7 cellular contexts compared by ENCODE assay signal in genomic region chr18:5895886-5896740, GRCh38. TPM values are rescaled to one million over a fixed set of nuclear protein-coding genes. Genes with fewer than 3 reads are reported as not detected.
DNase-seq lines count a peak whose midpoint lies in the region; ATAC-seq and TF ChIP-seq lines count a peak whose summit lies in the region.

No MANE protein-coding gene starts in this region.

- peak overlapping the region; percentile 37 for H3K4me3 ChIP-seq in fibroblast of the aortic adventitia (ENCODE audit: low read depth, low read length)

- peak overlapping the region; percentile 98 for H3K4me3 Mint-ChIP-seq in neural crest cell

- peaks cover 24% of the 10 kb centered on the region for H3K36me3 Mint-ChIP-seq in neural crest cell (ENCODE audit: low read depth)

- H3K27me3 Mint-ChIP-seq in neural crest cell (ENCODE audit: low read depth), result no peaks in the 10 kb centered on the region

- ATAC-seq in GM18909 (IDR thresholded peaks at IDR 0.05; ENCODE audit: poor library complexity, unreplicated experiment) (peak; percentile 26), HG03457 (IDR thresholded peaks at IDR 0.05; ENCODE audit: unreplicated experiment) (no peak), HG02840 (IDR thresholded peaks at IDR 0.05; ENCODE audit: low FRiP score, unreplicated experiment) (no peak)

- H3K4me1 Mint-ChIP-seq in neural crest cell, result peaks cover 62% of the 10 kb centered on the region

- TF ChIP-seq CTCF in fibroblast of the aortic adventitia (IDR thresholded peaks at IDR 0.05; ENCODE audit: insufficient read depth, low read length) (no peak), neural crest cell (conservative IDR thresholded peaks at IDR 0.05) (no peak)

- H3K27ac Mint-ChIP-seq in neural crest cell (ENCODE audit: unreplicated experiment), result peak overlapping the region; percentile 99

- DNase-seq in NCI-H345 treated with DMSO at 0.1 percent for 48 hours (lab: John Stamatoyannopoulos, UW; ENCODE audit: unreplicated experiment), result peak; percentile 49
- DNase-seq in fibroblast of the aortic adventitia (ENCODE audit: low read depth), result no peak
- DNase-seq in neural crest cell (ENCODE audit: low read depth, low spot score), result peak; percentile 63
- DNase-seq in NCI-H2029 treated with DMSO at 0.1 percent for 48 hours (lab: John Stamatoyannopoulos, UW), result no peak

- H3K9me3 Mint-ChIP-seq in neural crest cell, result no peaks in the 10 kb centered on the region

RNA-seq across cellular contexts. Expression of gene TMEM200C, which starts 0.8 kb away (rescaled TPM):
- 0.33 and 0.36 TPM in 2 replicates for total RNA-seq in fibroblast of the aortic adventitia (ENCODE audit: low replicate concordance)
- 24.2 and 26.1 TPM in 2 replicates for total RNA-seq in neural crest cell

Comparison
In these comparisons a context has a peak if more than half of its experiments do, and no peak if none do; other contexts are left out.
1. DNase-seq: peak in NCI-H345 treated with DMSO at 0.1 percent for 48 hours (single experiment) and neural crest cell (single experiment); none in fibroblast of the aortic adventitia (single experiment) and NCI-H2029 treated with DMSO at 0.1 percent for 48 hours (single experiment).
2. RNA of gene TMEM200C, which starts 0.8 kb away (total RNA-seq): 24.2 to 26.1 TPM in neural crest cell; 0.33 to 0.36 TPM in fibroblast of the aortic adventitia; every median in the first group is over 10 times any median in the second.